ENCODE assay signal across 1 cellular context in the genomic region with DNA sequence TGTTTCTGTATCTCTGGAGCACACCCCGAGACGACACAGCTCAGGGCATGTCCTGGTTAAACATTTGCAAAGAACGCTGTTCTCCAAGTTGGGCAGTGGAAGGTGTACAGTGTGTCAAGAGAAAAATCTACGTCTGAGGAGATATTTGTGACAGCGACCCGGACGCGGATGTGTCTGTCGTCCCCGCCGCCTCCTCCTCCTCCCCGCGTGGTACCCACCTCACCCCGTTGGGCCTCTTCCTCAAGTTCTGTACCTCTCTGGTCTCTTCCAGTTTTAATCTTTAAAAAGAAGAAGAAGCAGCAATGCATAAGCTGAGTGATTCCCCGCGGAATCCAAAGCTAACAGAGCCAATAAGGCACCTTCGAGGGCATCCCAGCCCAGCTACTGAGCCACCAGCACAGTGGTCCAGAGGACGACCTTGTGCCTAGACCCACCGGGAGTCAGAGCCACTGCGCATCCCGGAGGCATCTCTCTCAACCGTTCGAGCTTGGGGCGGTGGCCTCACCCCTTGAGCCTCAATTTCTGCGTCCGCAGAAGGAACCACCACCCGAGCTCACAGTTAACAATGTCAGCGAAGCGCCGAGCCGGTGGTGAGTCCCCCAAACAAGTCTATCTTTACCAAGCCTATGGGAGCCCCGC.
A peak's percentile ranks its signal among the peaks of the same experiment; 100 is the strongest.
TF ChIP-seq lines count a peak whose summit lies in the region.

No MANE protein-coding gene starts in this region.

TF ChIP-seq in HepG2, 621 proteins besides CTCF, POLR2A, EP300 and RAD21 (continued from another document):
- TF ChIP-seq TP53 (CRISPR knock-in tag; conservative IDR thresholded peaks at IDR 0.05) (0 out of 2 replicates have a peak, but pooled peaks have one; percentile 37), KDM5A (IDR thresholded peaks at IDR 0.05; ENCODE audit: borderline replicate concordance, low read length) (peak; percentile 77), ZNF333 (CRISPR knock-in tag; IDR thresholded peaks at IDR 0.05; ENCODE audit: borderline replicate concordance) (no peak), ZNF788 (CRISPR knock-in tag; IDR thresholded peaks at IDR 0.05; ENCODE audit: borderline replicate concordance) (no peak), ZNF44 (CRISPR knock-in tag; IDR thresholded peaks at IDR 0.05) (0 out of 2 replicates have a peak, but pooled peaks have one; percentile 29), ZNF235 (CRISPR knock-in tag; IDR thresholded peaks at IDR 0.05; ENCODE audit: borderline replicate concordance) (no peak), RARA (CRISPR knock-in tag; IDR thresholded peaks at IDR 0.05) (no peak), BHLHE40 (IDR thresholded peaks at IDR 0.05; ENCODE audit: low read length) (no peak), ELF3 (CRISPR knock-in tag; IDR thresholded peaks at IDR 0.05) (no peak), SOX13 (IDR thresholded peaks at IDR 0.05) (no peak), SOX13 (CRISPR knock-in tag; conservative IDR thresholded peaks at IDR 0.05 in 1 of 2, IDR thresholded peaks at IDR 0.05 in 1 of 2) (no peak), HDAC2 (CRISPR knock-in tag; IDR thresholded peaks at IDR 0.05) (no peak), HES4 (CRISPR knock-in tag; IDR thresholded peaks at IDR 0.05; ENCODE audit: borderline replicate concordance) (0 out of 2 replicates have a peak, but pooled peaks have one; percentile 9), NCOA2 (CRISPR knock-in tag; IDR thresholded peaks at IDR 0.05) (no peak), FOXP1 (IDR thresholded peaks at IDR 0.05) (no peak), FOXP1 (CRISPR knock-in tag; IDR thresholded peaks at IDR 0.05) (no peak), GABPA (IDR thresholded peaks at IDR 0.05; ENCODE audit: low read depth, low read length) (0 out of 2 replicates have a peak, but pooled peaks have one; percentile 10), GABPA (CRISPR knock-in tag; IDR thresholded peaks at IDR 0.05; ENCODE audit: low read depth) (no peak), SUZ12 (IDR thresholded peaks at IDR 0.05; ENCODE audit: low read depth, low read length) (no peak)
- TF ChIP-seq, protein P1, sequence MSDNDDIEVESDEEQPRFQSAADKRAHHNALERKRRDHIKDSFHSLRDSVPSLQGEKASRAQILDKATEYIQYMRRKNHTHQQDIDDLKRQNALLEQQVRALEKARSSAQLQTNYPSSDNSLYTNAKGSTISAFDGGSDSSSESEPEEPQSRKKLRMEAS (IDR thresholded peaks at IDR 0.05), result no peak; the same call in 1 of the 2 replicates
